Comparison of ENCODE assay signal across 8 cellular contexts in genomic region chr17:45131616-45132301, GRCh38. TPM values are rescaled to one million over a fixed set of nuclear protein-coding genes. Genes with fewer than 3 reads are reported as not detected.
DNase-seq lines count a peak whose midpoint lies in the region; ATAC-seq, FAIRE-seq and TF ChIP-seq lines count a peak whose summit lies in the region.

No MANE protein-coding gene starts in this region.

- H3K27ac Mint-ChIP-seq in Calu3 (ENCODE audit: unreplicated experiment): peak overlapping the region; percentile 8
- H3K27ac Mint-ChIP-seq in natural killer cell treated with Interleukin-12 subunit alpha and Interleukin-12 subunit beta and Interleukin-15 and Interleukin-18, amount 100 ng/mL, for 72 hours: peak overlapping the region in 1 of 2 donors; percentile 28

- peak overlapping the region; percentile 71 for H3K4me3 ChIP-seq in Jurkat, Clone E6-1 (ENCODE audit: low read length)
- peak overlapping the region; percentile 67 to 73 for H3K4me3 ChIP-seq in esophagus (ENCODE audit: low read depth in 1 of 2, low read length in 2 of 2)

- DNase-seq in Calu3 (peak; percentile 78), urothelium cell line (ENCODE audit: low spot score) (peak; percentile 61)
- DNase-seq in Jurkat, Clone E6-1 (ENCODE audit: low read depth, low spot score): no peak
- DNase-seq in activated CD8-positive, alpha-beta memory T cell treated with anti-CD3 and anti-CD28 coated beads for 24 hours: peak; percentile 84
- DNase-seq in natural killer cell treated with Interleukin-12 subunit alpha and Interleukin-12 subunit beta and Interleukin-15 and Interleukin-18, amount 100 ng/mL, for 72 hours (ENCODE audit: low spot score): no peak

- FAIRE-seq in urothelium cell line (lab: Jason Lieb, UNC): no peak

- intact Hi-C loops in Calu3 (cut with micrococcal nuclease; ENCODE audit: unreplicated experiment): loop anchor here (2.0 to 10.0 kb wide), 5 partner anchors 23 to 357 kb away; partner anchors contain the start of genes DCAKD and GFAP

- H3K4me1 Mint-ChIP-seq in Calu3 (ENCODE audit: low read depth, unreplicated experiment): peaks cover 55% of the 10 kb centered on the region
- peaks cover 12 to 19% of the 10 kb centered on the region in 2 donors for H3K4me1 Mint-ChIP-seq in natural killer cell treated with Interleukin-12 subunit alpha and Interleukin-12 subunit beta and Interleukin-15 and Interleukin-18, amount 100 ng/mL, for 72 hours (ENCODE audit: low read depth in 2 of 2)

- H3K9me3 Mint-ChIP-seq in Calu3 (ENCODE audit: low read depth, unreplicated experiment): no peaks in the 10 kb centered on the region
- H3K9me3 Mint-ChIP-seq in natural killer cell treated with Interleukin-12 subunit alpha and Interleukin-12 subunit beta and Interleukin-15 and Interleukin-18, amount 100 ng/mL, for 72 hours: no peaks in the 10 kb centered on the region

- H3K36me3 ChIP-seq in esophagus (ENCODE audit: control insufficient read depth in 2 of 2, insufficient read depth in 2 of 2, low read length in 1 of 2): no peaks in the 10 kb centered on the region

- BruUV-seq in Calu3 (replicated peaks; lab: Mats Ljungman, UMichigan): no TSS peak

- TF ChIP-seq CTCF in Calu3 (IDR thresholded peaks at IDR 0.05; ENCODE audit: unreplicated experiment): peak; percentile 100

- no peak for TF ChIP-seq POLR2A in GM18505 (IDR thresholded peaks at IDR 0.05; ENCODE audit: borderline replicate concordance, extremely low read depth, insufficient read depth, insufficient read length)

- peaks cover 58% of the 10 kb centered on the region for H3K36me3 Mint-ChIP-seq in Calu3 (ENCODE audit: insufficient read depth, unreplicated experiment)
- H3K36me3 Mint-ChIP-seq in natural killer cell treated with Interleukin-12 subunit alpha and Interleukin-12 subunit beta and Interleukin-15 and Interleukin-18, amount 100 ng/mL, for 72 hours: no peaks in the 10 kb centered on the region

- 7 to 9% methylated on average over 37 to 43 of the region's 43 CpGs for WGBS in esophagus, 2 donors

- H3K27me3 Mint-ChIP-seq in Calu3 (ENCODE audit: unreplicated experiment): no peaks in the 10 kb centered on the region
- peaks cover 0 to 8% of the 10 kb centered on the region in 2 donors for H3K27me3 Mint-ChIP-seq in natural killer cell treated with Interleukin-12 subunit alpha and Interleukin-12 subunit beta and Interleukin-15 and Interleukin-18, amount 100 ng/mL, for 72 hours

- CTCF ChIA-PET in Calu3 (lab: Charles Lee): no interaction called here

- peak overlapping the region; percentile 88 for H3K4me3 Mint-ChIP-seq in Calu3 (ENCODE audit: low read depth, unreplicated experiment)
- H3K4me3 Mint-ChIP-seq in natural killer cell treated with Interleukin-12 subunit alpha and Interleukin-12 subunit beta and Interleukin-15 and Interleukin-18, amount 100 ng/mL, for 72 hours: peak overlapping the region; percentile 43

- no peak for ATAC-seq in natural killer cell treated with Interleukin-12 subunit alpha and Interleukin-12 subunit beta and Interleukin-15 and Interleukin-18, amount 100 ng/mL, for 72 hours
- ATAC-seq in GM18505 (IDR thresholded peaks at IDR 0.05; ENCODE audit: unreplicated experiment) (no peak), GM21825 (IDR thresholded peaks at IDR 0.05; ENCODE audit: unreplicated experiment) (no peak)

- no peaks in the 10 kb centered on the region for H3K9me3 ChIP-seq in esophagus (ENCODE audit: control insufficient read depth in 2 of 2, insufficient read depth in 1 of 2, low read depth in 1 of 2, low read length in 1 of 2)

- no peaks in the 10 kb centered on the region for H3K27me3 ChIP-seq in esophagus (ENCODE audit: control insufficient read depth in 1 of 2, insufficient read depth in 2 of 2, low read length in 2 of 2)

- H3K4me1 ChIP-seq in esophagus (ENCODE audit: control insufficient read depth in 2 of 2, insufficient read depth in 2 of 2, low read length in 1 of 2): peaks cover 17 to 48% of the 10 kb centered on the region in 2 donors

- peak overlapping the region; percentile 66 to 99 for H3K27ac ChIP-seq in esophagus (ENCODE audit: low read depth in 2 of 2, low read length in 1 of 2)

RNA-seq across cellular contexts. Expression of gene PLCD3, which starts 0.6 kb away (rescaled TPM):
- total RNA-seq in Calu3 (2022): 34.4 and 64.3 TPM in 2 replicates
- polyA plus RNA-seq in Jurkat, Clone E6-1 (2012; ENCODE audit: insufficient read depth, insufficient read length): 10.3 TPM
- 10 to 100 TPM; 34.2 to 47.3 TPM for polyA plus RNA-seq in esophagus
- total RNA-seq in natural killer cell treated with Interleukin-12 subunit alpha and Interleukin-12 subunit beta and Interleukin-15 and Interleukin-18, amount 100 ng/mL, for 72 hours: 1 to 10 TPM; 2.7 to 5.9 TPM

RNA-seq across cellular contexts. Expression of gene ACBD4, which starts 3.7 kb away (rescaled TPM):
- 21.8 and 23.2 TPM in 2 replicates for total RNA-seq in Calu3 (2022)
- polyA plus RNA-seq in Jurkat, Clone E6-1 (2012; ENCODE audit: insufficient read depth, insufficient read length): 9.0 TPM
- polyA plus RNA-seq in esophagus: 1 to 10 TPM; 5.9 to 8.8 TPM
- total RNA-seq in natural killer cell treated with Interleukin-12 subunit alpha and Interleukin-12 subunit beta and Interleukin-15 and Interleukin-18, amount 100 ng/mL, for 72 hours: 10 to 100 TPM in 1 of 2 donors, 1 to 10 TPM in 1; 8.3 to 14.8 TPM

RNA-seq across cellular contexts. Expression of gene HEXIM1, which starts 16.5 kb away (rescaled TPM):
- total RNA-seq in Calu3 (2022): 57.2 and 64.7 TPM in 2 replicates
- 27.6 TPM for polyA plus RNA-seq in Jurkat, Clone E6-1 (2012; ENCODE audit: insufficient read depth, insufficient read length)
- 10 to 100 TPM; 20.4 to 24.2 TPM for polyA plus RNA-seq in esophagus
- 10 to 100 TPM; 48.0 to 66.9 TPM for total RNA-seq in natural killer cell treated with Interleukin-12 subunit alpha and Interleukin-12 subunit beta and Interleukin-15 and Interleukin-18, amount 100 ng/mL, for 72 hours

RNA-seq across cellular contexts. Expression of gene HEXIM2, which starts 29.9 kb away (rescaled TPM):
- 16.3 and 17.1 TPM in 2 replicates for total RNA-seq in Calu3 (2022)
- polyA plus RNA-seq in Jurkat, Clone E6-1 (2012; ENCODE audit: insufficient read depth, insufficient read length): 3.1 TPM
- 1 to 10 TPM; 3.7 to 4.5 TPM for polyA plus RNA-seq in esophagus
- 10 to 100 TPM in 1 of 2 donors, 1 to 10 TPM in 1; 6.1 to 10.7 TPM for total RNA-seq in natural killer cell treated with Interleukin-12 subunit alpha and Interleukin-12 subunit beta and Interleukin-15 and Interleukin-18, amount 100 ng/mL, for 72 hours

Comparison
In these comparisons a context has a peak if more than half of its experiments do, and no peak if none do; other contexts are left out.
1. DNase-seq: peak in Calu3 (single experiment), activated CD8-positive, alpha-beta memory T cell treated with anti-CD3 and anti-CD28 coated beads for 24 hours (single experiment) and urothelium cell line (single experiment); none in Jurkat, Clone E6-1 (single experiment) and natural killer cell treated with Interleukin-12 subunit alpha and Interleukin-12 subunit beta and Interleukin-15 and Interleukin-18, amount 100 ng/mL, for 72 hours (single experiment).